10 cellular contexts compared by ENCODE assay signal in genomic region chr14:54722791-54723432, GRCh38.
A peak's percentile ranks its signal among the peaks of the same experiment; 100 is the strongest.
DNase-seq lines count a peak whose midpoint lies in the region; ATAC-seq and TF ChIP-seq lines count a peak whose summit lies in the region.
"Had no signal": no experiment of that assay in that cellular context is flagged by ENCODE, and none has a peak within 500 bp of the region (broad histone marks: within the 10 kb centered on the region; RNA-seq: fewer than 3 reads in every experiment).

No MANE protein-coding gene starts in this region.

- intact Hi-C loops in dorsolateral prefrontal cortex (cut with DNase I): no loop called here

- no peaks in the 10 kb centered on the region for H3K27me3 ChIP-seq in dorsolateral prefrontal cortex
- H3K27me3 ChIP-seq: BLaER1 treated with 17β-estradiol and CSF1 and Interleukin-3, amounts not matched to agents 10 nM and 100 nM had no signal

- H3K27ac ChIP-seq in dorsolateral prefrontal cortex: no peak overlapping the region
- H3K27ac ChIP-seq: BLaER1 treated with 17β-estradiol and CSF1 and Interleukin-3, amounts not matched to agents 10 nM and 100 nM; neutrophil had no signal

- H3K4me3 ChIP-seq in dorsolateral prefrontal cortex: no peak overlapping the region
- H3K4me3 ChIP-seq: BLaER1 treated with 17β-estradiol and CSF1 and Interleukin-3, amounts not matched to agents 10 nM and 100 nM had no signal

- DNase-seq in NCI-H1694 treated with DMSO at 0.1 percent for 48 hours (lab: John Stamatoyannopoulos, UW) (peak; percentile 3), NCI-H1694 (lab: John Stamatoyannopoulos, UW) (no peak), MV-4-11 (lab: John Stamatoyannopoulos, UW) (peak; percentile 32), dorsolateral prefrontal cortex (no peak), pulmonary artery endothelial cell (ENCODE audit: low read depth, low spot score) (peak; percentile 26), GM03348 (ENCODE audit: low spot score) (no peak)

- TF ChIP-seq CTCF in dorsolateral prefrontal cortex (IDR thresholded peaks at IDR 0.05 in 54 of 56, conservative IDR thresholded peaks at IDR 0.05 in 2 of 56; ENCODE audit: low read depth in 1 of 56, partially characterized antibody in 56 of 56): peak in 34 of 56 donors; percentile 8 to 60 (median 31)

- ATAC-seq in GM21390 (IDR thresholded peaks at IDR 0.05; ENCODE audit: unreplicated experiment) (no peak), HG02588 (IDR thresholded peaks at IDR 0.05; ENCODE audit: unreplicated experiment) (no peak)

Comparison
In these comparisons a context has a peak if more than half of its experiments do, and no peak if none do; other contexts are left out.
1. DNase-seq: peak in NCI-H1694 treated with DMSO at 0.1 percent for 48 hours (single experiment), MV-4-11 (single experiment) and pulmonary artery endothelial cell (single experiment); none in NCI-H1694 (single experiment), dorsolateral prefrontal cortex (0 of 10) and GM03348 (single experiment).